ENCODE assay signal across 28 cellular contexts in the genomic region with DNA sequence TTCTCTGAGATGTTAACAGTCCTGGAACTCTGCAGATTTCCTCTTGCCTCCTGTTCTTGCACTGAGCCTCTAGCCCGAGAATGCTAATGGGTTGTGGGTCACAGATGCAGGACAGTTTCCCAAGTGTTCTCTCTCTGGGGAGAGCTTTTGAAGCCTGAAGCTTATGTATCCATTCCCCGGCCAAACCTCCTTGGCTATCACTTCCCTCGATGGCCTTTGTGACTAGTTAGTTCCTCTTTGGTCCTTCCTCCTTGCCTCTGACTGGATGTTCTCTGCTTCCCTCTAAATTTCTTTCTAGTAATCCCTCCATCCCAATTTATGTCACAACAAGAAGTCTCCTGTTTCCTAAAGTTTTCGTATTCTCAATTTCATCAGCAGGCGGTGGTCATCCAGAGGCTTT. TPM values are rescaled to one million over a fixed set of nuclear protein-coding genes. Genes with fewer than 3 reads are reported as not detected.
"Had no signal": no experiment of that assay in that cellular context is flagged by ENCODE, and none has a peak within 500 bp of the region (broad histone marks: within the 10 kb centered on the region; RNA-seq: fewer than 3 reads in every experiment).

No MANE protein-coding gene starts in this region.

- H3K36me3 ChIP-seq: brain microvascular endothelial cell, transverse colon, vagina had no signal

- H3K4me3 ChIP-seq: lung, transverse colon, vagina had no signal

- H3K27ac ChIP-seq: brain microvascular endothelial cell, epithelial cell of prostate, transverse colon, vagina, VCaP had no signal

- H3K9me3 ChIP-seq: transverse colon, vagina had no signal

- H3K27me3 ChIP-seq: brain microvascular endothelial cell, transverse colon, vagina had no signal

- DNase-seq: activated CD4-positive, alpha-beta T cell treated with anti-CD3 and anti-CD28 coated beads, Interleukin-2, amount 50 U/mL, for 1 hour; activated CD4-positive, CD25-positive, alpha-beta regulatory T cell treated with anti-CD3 and anti-CD28 coated beads, Interleukin-2, amount 50 U/mL, for 72 hours; activated CD8-positive, alpha-beta memory T cell treated with anti-CD3 and anti-CD28 coated beads for 24 hours; activated CD8-positive, alpha-beta memory T cell treated with anti-CD3 and anti-CD28 coated beads, Interleukin-2, amount 50 U/mL, for 48 hours; activated effector memory CD4-positive, alpha-beta T cell treated with Interleukin-2 at 50 U/mL for 16 hours; activated naive CD4-positive, alpha-beta T cell treated with anti-CD3 and anti-CD28 coated beads, Interleukin-2, amount 10 ng/mL, durations not matched to agents 7 days and 5 days; activated naive CD8-positive, alpha-beta T cell treated with anti-CD3 and anti-CD28 coated beads, Interleukin-2, amount 50 U/mL, for 24 hours; activated T-cell treated with anti-CD3 and anti-CD28 coated beads, Interleukin-2, amount 50 U/mL, for 48 hours; anterior cingulate cortex; brain microvascular endothelial cell; central memory CD4-positive, alpha-beta T cell; endodermal cell; foreskin fibroblast; hypothalamus; islet precursor cell; left colon; nephron progenitor cell; nucleus accumbens; posterior cingulate gyrus; stimulated activated CD4-positive, alpha-beta T cell treated with anti-CD3 and anti-CD28 coated beads, Interleukin-12 subunit alpha, Interleukin-12 subunit beta, amount 100 ng/mL, for 4 hours; stimulated activated CD4-positive, alpha-beta T cell treated with anti-CD3 and anti-CD28 coated beads, Interleukin-2, amount 100 ng/mL, for 24 hours; transverse colon had no signal

- ATAC-seq: activated naive CD8-positive, alpha-beta T cell treated with anti-CD3 and anti-CD28 coated beads, Interleukin-2, amount 50 U/mL, for 24 hours; left colon had no signal

- H3K4me1 ChIP-seq: transverse colon, vagina had no signal

RNA-seq across cellular contexts. Expression of a gene that starts 27.4 kb away (rescaled TPM):
- total RNA-seq: left colon; renal cortical epithelial cell; T-helper 2 cell treated with Interferon-gamma antibody and Interleukin-4, amounts not matched to agents 100 ng/mL and 5 ng/mL, for 36 hours; transverse colon had no signal
